Comparison of ENCODE assay signal across 32 cellular contexts in the genomic region with DNA sequence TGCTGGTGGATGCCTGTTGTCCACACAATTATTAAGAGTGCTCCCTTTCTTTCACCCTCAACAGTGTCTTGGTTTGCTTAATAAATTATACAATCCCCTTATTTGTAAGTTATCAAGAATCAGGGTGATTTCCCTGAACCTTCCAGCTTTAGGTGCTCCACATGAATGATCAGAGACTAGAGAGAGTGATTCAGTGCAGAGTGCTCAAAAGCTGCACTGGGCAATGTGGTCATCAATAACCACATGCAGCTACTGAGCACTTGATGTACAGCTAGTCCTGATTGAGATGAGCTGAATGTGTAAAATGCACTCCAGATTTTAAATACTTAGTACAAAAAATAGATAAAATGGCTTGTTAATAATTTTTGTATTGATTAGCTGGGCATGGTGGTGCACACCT.
"Had no signal": no experiment of that assay in that cellular context is flagged by ENCODE, and none has a peak within 500 bp of the region (broad histone marks: within the 10 kb centered on the region; RNA-seq: fewer than 3 reads in every experiment).

No MANE protein-coding gene starts in this region.

- H3K4me2 ChIP-seq: KMS-11 had no signal

- H3K4me3 ChIP-seq: SJSA1 had no signal

- H3K36me3 ChIP-seq: SJSA1 had no signal

- H3K27ac ChIP-seq: KMS-11, SJSA1, VCaP had no signal

- H3K9me3 Mint-ChIP-seq: activated B cell treated with CpG ODN at 0.5 μM for 24 hours; activated CD4-positive, alpha-beta memory T cell treated with anti-CD3 and anti-CD28 coated beads for 36 hours; activated naive CD4-positive, alpha-beta T cell treated with anti-CD3 and anti-CD28 coated beads, Interleukin-2, amount 10 ng/mL, durations not matched to agents 7 days and 5 days; activated naive CD8-positive, alpha-beta T cell treated with anti-CD3 and anti-CD28 coated beads, Interleukin-2, amount 50 U/mL, for 24 hours; T-cell had no signal

- H3K4me3 Mint-ChIP-seq: activated B cell treated with CpG ODN at 0.5 μM for 24 hours; activated CD4-positive, alpha-beta memory T cell treated with anti-CD3 and anti-CD28 coated beads for 36 hours; activated naive CD4-positive, alpha-beta T cell treated with anti-CD3 and anti-CD28 coated beads, Interleukin-2, amount 10 ng/mL, durations not matched to agents 7 days and 5 days; activated naive CD8-positive, alpha-beta T cell; activated naive CD8-positive, alpha-beta T cell treated with anti-CD3 and anti-CD28 coated beads, Interleukin-2, amount 50 U/mL, for 24 hours; brain; T-cell; T-helper 17 cell had no signal

- H3K9ac ChIP-seq: KMS-11 had no signal

- DNase-seq: activated B cell treated with CpG ODN at 0.5 μM for 24 hours; activated CD4-positive, alpha-beta memory T cell treated with anti-CD3 and anti-CD28 coated beads for 36 hours; activated CD4-positive, alpha-beta T cell treated with anti-CD3 and anti-CD28 coated beads for 4 hours; activated CD4-positive, alpha-beta T cell treated with anti-CD3 and anti-CD28 coated beads, Interleukin-2, amount 50 U/mL, for 1 hour; activated CD4-positive, CD25-positive, alpha-beta regulatory T cell treated with anti-CD3 and anti-CD28 coated beads, Interleukin-2, amount 50 U/mL, for 72 hours; activated CD8-positive, alpha-beta memory T cell treated with anti-CD3 and anti-CD28 coated beads, Interleukin-2, amount 50 U/mL, for 48 hours; activated effector memory CD4-positive, alpha-beta T cell treated with Interleukin-2 at 50 U/mL for 16 hours; activated naive CD4-positive, alpha-beta T cell treated with anti-CD3 and anti-CD28 coated beads, Interleukin-2, amount 10 ng/mL, durations not matched to agents 7 days and 5 days; activated naive CD8-positive, alpha-beta T cell treated with anti-CD3 and anti-CD28 coated beads, Interleukin-2, amount 50 U/mL, for 24 hours; activated T-cell treated with anti-CD3 and anti-CD28 coated beads, Interleukin-2, amount 50 U/mL, for 48 hours; anterior cingulate cortex; central memory CD4-positive, alpha-beta T cell; MM.1S; MV-4-11; NCI-H1092; NCI-H1436 treated with DMSO at 0.1 percent for 48 hours; NCI-H1694 treated with DMSO at 0.1 percent for 48 hours; NCI-H2029; NCI-H345; NCI-H524 treated with DMSO at 0.1 percent for 48 hours; NCI-H748 treated with DMSO at 0.1 percent for 48 hours; NK-92 treated with Interleukin-12 subunit alpha and Interleukin-12 subunit beta, amount 100 ng/mL, for 24 hours; PC-3; SHP77; T-cell; T-helper 17 cell had no signal

- H3K27me3 Mint-ChIP-seq: activated naive CD4-positive, alpha-beta T cell treated with anti-CD3 and anti-CD28 coated beads, Interleukin-2, amount 10 ng/mL, durations not matched to agents 7 days and 5 days; activated naive CD8-positive, alpha-beta T cell; activated naive CD8-positive, alpha-beta T cell treated with anti-CD3 and anti-CD28 coated beads, Interleukin-2, amount 50 U/mL, for 24 hours had no signal

- H3K27ac Mint-ChIP-seq: activated B cell treated with CpG ODN at 0.5 μM for 24 hours; activated CD4-positive, alpha-beta memory T cell treated with anti-CD3 and anti-CD28 coated beads for 36 hours; activated naive CD4-positive, alpha-beta T cell treated with anti-CD3 and anti-CD28 coated beads, Interleukin-2, amount 10 ng/mL, durations not matched to agents 7 days and 5 days; activated naive CD8-positive, alpha-beta T cell; activated naive CD8-positive, alpha-beta T cell treated with anti-CD3 and anti-CD28 coated beads, Interleukin-2, amount 50 U/mL, for 24 hours; brain; T-cell; T-helper 17 cell had no signal

- H3K27me3 ChIP-seq: SJSA1 had no signal

- H3K4me1 Mint-ChIP-seq: activated B cell treated with CpG ODN at 0.5 μM for 24 hours; activated naive CD4-positive, alpha-beta T cell treated with anti-CD3 and anti-CD28 coated beads, Interleukin-2, amount 10 ng/mL, durations not matched to agents 7 days and 5 days; activated naive CD8-positive, alpha-beta T cell treated with anti-CD3 and anti-CD28 coated beads, Interleukin-2, amount 50 U/mL, for 24 hours; brain; T-cell; T-helper 17 cell had no signal

- H3K36me3 Mint-ChIP-seq: activated CD4-positive, alpha-beta memory T cell treated with anti-CD3 and anti-CD28 coated beads for 36 hours; activated naive CD4-positive, alpha-beta T cell treated with anti-CD3 and anti-CD28 coated beads, Interleukin-2, amount 10 ng/mL, durations not matched to agents 7 days and 5 days; activated naive CD8-positive, alpha-beta T cell; brain; T-cell had no signal

- ATAC-seq: activated naive CD8-positive, alpha-beta T cell treated with anti-CD3 and anti-CD28 coated beads, Interleukin-2, amount 50 U/mL, for 24 hours; PC-3; SK-N-SH treated with all-trans-retinoic acid at 6 μM for 48 hours; T-cell; T-helper 17 cell had no signal

- H3K9me3 ChIP-seq: SJSA1 had no signal
